21 cellular contexts compared by ENCODE assay signal in genomic region chr4:4560136-4560535, GRCh38. TPM values are rescaled to one million over a fixed set of nuclear protein-coding genes. Genes with fewer than 3 reads are reported as not detected.
A peak's percentile ranks its signal among the peaks of the same experiment; 100 is the strongest.
DNase-seq lines count a peak whose midpoint lies in the region; ATAC-seq and TF ChIP-seq lines count a peak whose summit lies in the region.
"Had no signal": no experiment of that assay in that cellular context is flagged by ENCODE, and none has a peak within 500 bp of the region (broad histone marks: within the 10 kb centered on the region; RNA-seq: fewer than 3 reads in every experiment).

No MANE protein-coding gene starts in this region.

- intact Hi-C loops in left ventricle myocardium inferior (cut with micrococcal nuclease), result no loop called here

- DNase-seq in activated T-cell treated with anti-CD3 and anti-CD28 coated beads, Interleukin-2, amount 50 U/mL, for 72 hours, result no peak
- no peak for DNase-seq in activated T-cell treated with anti-CD3 and anti-CD28 coated beads, Interleukin-2, amount 50 U/mL, for 4 hours
- DNase-seq in astrocyte of the spinal cord (ENCODE audit: low read depth, low spot score) (peak; percentile 43), hepatocyte (ENCODE audit: low spot score) (no peak), activated gamma-delta T cell (lab: John Stamatoyannopoulos, UW) (no peak), left ventricle myocardium inferior (no peak), middle frontal gyrus (ENCODE audit: extremely low spot score, low spot score) (no peak)
- DNase-seq: ACHN; CD8-positive, alpha-beta T cell; NCI-H1417; NCI-H1694 treated with DMSO at 0.1 percent for 48 hours; NCI-H2081 treated with DMSO at 0.1 percent for 48 hours; NCI-H2171 treated with DMSO at 0.1 percent for 48 hours; NCI-H524 treated with DMSO at 0.1 percent for 48 hours had no signal

- 80% methylated on average over 3 of the region's 3 CpGs for WGBS in hepatocyte (ENCODE audit: low lambda C conversion rate, missing lambda C conversion rate)

- H3K79me2 ChIP-seq in hepatocyte, result no peaks in the 10 kb centered on the region

- H3K27ac Mint-ChIP-seq in activated T-cell treated with anti-CD3 and anti-CD28 coated beads, Interleukin-2, amount 50 U/mL, for 72 hours, result peak overlapping the region; percentile 71
- H3K27ac Mint-ChIP-seq: CD8-positive, alpha-beta T cell; IgD-negative memory B cell had no signal

- ATAC-seq in activated T-cell treated with anti-CD3 and anti-CD28 coated beads, Interleukin-2, amount 50 U/mL, for 72 hours (replicated peaks in 1 of 2), result peak in 1 of 2 donors; percentile 7
- ATAC-seq in activated T-cell treated with anti-CD3 and anti-CD28 coated beads, Interleukin-2, amount 50 U/mL, for 4 hours, result no peak
- ATAC-seq in SK-N-SH treated with all-trans-retinoic acid at 6 μM for 48 hours, result no peak
- ATAC-seq: CD8-positive, alpha-beta T cell; HCT116; Right ventricle myocardium inferior had no signal

- no peaks in the 10 kb centered on the region for H3K9me3 ChIP-seq in hepatocyte (ENCODE audit: low read depth)
- no peaks in the 10 kb centered on the region for H3K9me3 ChIP-seq in left ventricle myocardium inferior (replicated peaks)
- H3K9me3 ChIP-seq: BLaER1 treated with 17β-estradiol and CSF1 and Interleukin-3, amounts not matched to agents 10 nM and 100 nM; SJSA1 had no signal

- H3K4me2 ChIP-seq in hepatocyte, result peak overlapping the region; percentile 33
- H3K4me2 ChIP-seq: BLaER1 treated with 17β-estradiol and CSF1 and Interleukin-3, amounts not matched to agents 10 nM and 100 nM had no signal

- no peaks in the 10 kb centered on the region for H3K36me3 ChIP-seq in hepatocyte (replicated peaks; ENCODE audit: insufficient read depth, low read depth)
- H3K36me3 ChIP-seq in left ventricle myocardium inferior, result no peaks in the 10 kb centered on the region
- H3K36me3 ChIP-seq: SJSA1 had no signal

- H3K4me1 ChIP-seq in hepatocyte (ENCODE audit: insufficient read depth), result no peaks in the 10 kb centered on the region
- H3K4me1 ChIP-seq in left ventricle myocardium inferior, result no peaks in the 10 kb centered on the region

- peak overlapping the region in 1 of 2 donors; percentile 55 for H3K4me3 Mint-ChIP-seq in activated T-cell treated with anti-CD3 and anti-CD28 coated beads, Interleukin-2, amount 50 U/mL, for 72 hours
- H3K4me3 Mint-ChIP-seq in activated T-cell treated with anti-CD3 and anti-CD28 coated beads, Interleukin-2, amount 50 U/mL, for 4 hours, result no peak overlapping the region
- H3K4me3 Mint-ChIP-seq: CD8-positive, alpha-beta T cell; IgD-negative memory B cell had no signal

- H3K4me3 ChIP-seq in astrocyte of the spinal cord (ENCODE audit: low read depth, low read length) (no peak overlapping the region), hepatocyte (no peak overlapping the region), left ventricle myocardium inferior (no peak overlapping the region)
- H3K4me3 ChIP-seq: BLaER1 treated with 17β-estradiol and CSF1 and Interleukin-3, amounts not matched to agents 10 nM and 100 nM; SJSA1 had no signal

- in situ Hi-C loops in astrocyte of the spinal cord (cut with HindIII; ENCODE audit: low sequenced_read_pairs), result no loop called here

- H3K27me3 Mint-ChIP-seq in activated T-cell treated with anti-CD3 and anti-CD28 coated beads, Interleukin-2, amount 50 U/mL, for 72 hours (ENCODE audit: low read depth), result no peaks in the 10 kb centered on the region
- no peaks in the 10 kb centered on the region for H3K27me3 Mint-ChIP-seq in activated T-cell treated with anti-CD3 and anti-CD28 coated beads, Interleukin-2, amount 50 U/mL, for 4 hours (ENCODE audit: low read depth)
- H3K27me3 Mint-ChIP-seq: IgD-negative memory B cell had no signal

- H3K27me3 ChIP-seq in hepatocyte, result no peaks in the 10 kb centered on the region
- no peaks in the 10 kb centered on the region for H3K27me3 ChIP-seq in left ventricle myocardium inferior (ENCODE audit: low read depth)
- H3K27me3 ChIP-seq: BLaER1 treated with 17β-estradiol and CSF1 and Interleukin-3, amounts not matched to agents 10 nM and 100 nM; SJSA1 had no signal

- no peak overlapping the region for H2AFZ ChIP-seq in hepatocyte

- H3K36me3 Mint-ChIP-seq in activated T-cell treated with anti-CD3 and anti-CD28 coated beads, Interleukin-2, amount 50 U/mL, for 72 hours (ENCODE audit: insufficient read depth in 2 of 2), result peaks cover 2 to 6% of the 10 kb centered on the region in 2 donors
- H3K36me3 Mint-ChIP-seq in activated T-cell treated with anti-CD3 and anti-CD28 coated beads, Interleukin-2, amount 50 U/mL, for 4 hours (ENCODE audit: insufficient read depth), result peaks cover 30% of the 10 kb centered on the region

- H3K4me1 Mint-ChIP-seq in activated T-cell treated with anti-CD3 and anti-CD28 coated beads, Interleukin-2, amount 50 U/mL, for 72 hours (ENCODE audit: low read depth), result peaks cover 19% of the 10 kb centered on the region
- H3K4me1 Mint-ChIP-seq in activated T-cell treated with anti-CD3 and anti-CD28 coated beads, Interleukin-2, amount 50 U/mL, for 4 hours (ENCODE audit: low read depth), result peaks cover 2% of the 10 kb centered on the region

- H4K20me1 ChIP-seq in hepatocyte (ENCODE audit: insufficient read depth, poor library complexity, severe bottlenecking), result no peaks in the 10 kb centered on the region
- H4K20me1 ChIP-seq: BLaER1 treated with 17β-estradiol and CSF1 and Interleukin-3, amounts not matched to agents 10 nM and 100 nM had no signal

- TF ChIP-seq CTCF in astrocyte of the spinal cord (IDR thresholded peaks at IDR 0.05; ENCODE audit: low read depth, low read length) (no peak), hepatocyte (IDR thresholded peaks at IDR 0.05; ENCODE audit: poor library complexity) (no peak), left ventricle myocardium inferior (IDR thresholded peaks at IDR 0.05; ENCODE audit: borderline replicate concordance) (no peak)

- H3K9me2 ChIP-seq in hepatocyte (replicated peaks; ENCODE audit: insufficient read depth), result no peaks in the 10 kb centered on the region

- H3K9me3 Mint-ChIP-seq in activated T-cell treated with anti-CD3 and anti-CD28 coated beads, Interleukin-2, amount 50 U/mL, for 72 hours, result no peaks in the 10 kb centered on the region
- no peaks in the 10 kb centered on the region for H3K9me3 Mint-ChIP-seq in activated T-cell treated with anti-CD3 and anti-CD28 coated beads, Interleukin-2, amount 50 U/mL, for 4 hours
- H3K9me3 Mint-ChIP-seq: CD8-positive, alpha-beta T cell; IgD-negative memory B cell had no signal

- H3K27ac ChIP-seq in hepatocyte (peak overlapping the region; percentile 53), left ventricle myocardium inferior (replicated peaks) (no peak overlapping the region)
- H3K27ac ChIP-seq: 22Rv1; BLaER1 treated with 17β-estradiol and CSF1 and Interleukin-3, amounts not matched to agents 10 nM and 100 nM; SJSA1 had no signal

TF ChIP-seq in SK-N-SH treated with all-trans-retinoic acid at 6 μM for 48 hours, 23 proteins besides CTCF, POLR2A, EP300 and RAD21 (continues in another document):
- TF ChIP-seq ZC3H10 (CRISPR knock-in tag; IDR thresholded peaks at IDR 0.05) (no peak), ZNF8 (CRISPR knock-in tag; IDR thresholded peaks at IDR 0.05) (no peak), ZFP30 (CRISPR knock-in tag; IDR thresholded peaks at IDR 0.05) (no peak), OSR1 (CRISPR knock-in tag; IDR thresholded peaks at IDR 0.05) (no peak), TCF4 (CRISPR knock-in tag; IDR thresholded peaks at IDR 0.05; ENCODE audit: borderline replicate concordance) (no peak), BACH2 (CRISPR knock-in tag; IDR thresholded peaks at IDR 0.05; ENCODE audit: borderline replicate concordance) (no peak), ISL1 (CRISPR knock-in tag; IDR thresholded peaks at IDR 0.05) (no peak), SNAI2 (CRISPR knock-in tag; IDR thresholded peaks at IDR 0.05) (no peak), TSHZ2 (CRISPR knock-in tag; IDR thresholded peaks at IDR 0.05) (no peak), CSDC2 (CRISPR knock-in tag; IDR thresholded peaks at IDR 0.05) (no peak), ZNF565 (CRISPR knock-in tag; conservative IDR thresholded peaks at IDR 0.05; ENCODE audit: low read depth) (no peak), ZFP3 (CRISPR knock-in tag; IDR thresholded peaks at IDR 0.05) (no peak), ARNTL (CRISPR knock-in tag; IDR thresholded peaks at IDR 0.05; ENCODE audit: borderline replicate concordance, low read depth) (no peak), GLIS3 (CRISPR knock-in tag; IDR thresholded peaks at IDR 0.05) (no peak), ZNF70 (CRISPR knock-in tag; IDR thresholded peaks at IDR 0.05) (no peak)

RNA-seq across cellular contexts. Expression of gene STX18, which starts 18.3 kb away (rescaled TPM):
- total RNA-seq in activated T-cell treated with anti-CD3 and anti-CD28 coated beads, Interleukin-2, amount 50 U/mL, for 72 hours, result 10 to 100 TPM; 22.3 to 24.0 TPM
- 10 to 100 TPM; 27.6 to 30.1 (median 29.7) TPM for total RNA-seq in activated T-cell treated with anti-CD3 and anti-CD28 coated beads, Interleukin-2, amount 50 U/mL, for 4 hours
- total RNA-seq in hepatocyte, result 40.4 and 54.3 TPM in 2 replicates
- polyA plus RNA-seq in hepatocyte, result 32.1 and 35.2 TPM in 2 replicates
- 17.3 TPM for total RNA-seq in left ventricle myocardium inferior
